In the genomic region with DNA sequence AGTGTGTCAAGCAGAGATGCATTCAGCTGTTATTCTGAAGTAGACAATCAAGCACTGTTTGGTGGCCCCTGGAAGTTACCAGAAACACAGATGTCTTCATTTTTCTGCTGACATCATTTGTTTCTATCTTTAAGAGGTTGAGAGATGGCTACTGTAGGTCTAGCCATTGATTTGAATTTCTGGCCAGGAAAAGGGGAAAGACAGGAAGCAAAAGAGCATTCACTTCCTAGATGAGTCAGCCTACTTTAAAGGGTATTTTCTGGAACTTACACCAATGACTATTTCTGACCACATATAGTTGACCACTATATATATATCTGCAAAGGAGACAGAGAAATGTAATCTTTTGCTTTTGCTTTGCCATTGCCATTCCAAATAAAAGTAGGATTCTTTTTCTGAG, we compare ENCODE assay signal across 27 cellular contexts.
"Had no signal": no experiment of that assay in that cellular context is flagged by ENCODE, and none has a peak within 500 bp of the region (broad histone marks: within the 10 kb centered on the region; RNA-seq: fewer than 3 reads in every experiment).

No MANE protein-coding gene starts in this region.

- ATAC-seq: activated CD4-positive, CD25-positive, alpha-beta regulatory T cell treated with anti-CD3 and anti-CD28 coated beads, Interleukin-2, amount 50 U/mL, for 24 hours; activated CD8-positive, alpha-beta T cell treated with anti-CD3 and anti-CD28 coated beads for 36 hours; activated T-cell treated with anti-CD3 and anti-CD28 coated beads, Interleukin-2, amount 50 U/mL, for 4 hours; activated T-helper 17 cell treated with anti-CD3 and anti-CD28 coated beads, Interleukin-2, amount 50 U/mL, for 72 hours; esophagus mucosa; gastrocnemius medialis; heart left ventricle had no signal

- H3K4me3 ChIP-seq: coronary artery, dorsolateral prefrontal cortex, gastrocnemius medialis, heart left ventricle had no signal

- DNase-seq: activated B cell treated with CpG ODN at 0.5 μM for 24 hours; activated CD4-positive, alpha-beta T cell treated with anti-CD3 and anti-CD28 coated beads for 48 hours; activated CD4-positive, alpha-beta T cell treated with anti-CD3 and anti-CD28 coated beads, Interleukin-2, amount 50 U/mL, for 1 hour; activated CD4-positive, alpha-beta T cell treated with anti-CD3 and anti-CD28 coated beads, Interleukin-2, amount 50 U/mL, for 48 hours; activated CD8-positive, alpha-beta memory T cell treated with anti-CD3 and anti-CD28 coated beads for 24 hours; activated CD8-positive, alpha-beta T cell treated with anti-CD3 and anti-CD28 coated beads for 36 hours; activated effector memory CD4-positive, alpha-beta T cell treated with Interleukin-2 at 50 U/mL for 16 hours; activated gamma-delta T cell treated with Interleukin-2 at 50 U/mL for 16 hours; activated naive CD4-positive, alpha-beta T cell treated with anti-CD3 and anti-CD28 coated beads, Interleukin-2, amount 50 U/mL, for 16 hours; activated naive CD4-positive, alpha-beta T cell treated with Interleukin-2 at 50 U/mL for 16 hours; activated T-cell treated with anti-CD3 and anti-CD28 coated beads, Interleukin-2, amount 50 U/mL, for 4 hours; amniotic stem cell; anterior cingulate cortex; brain microvascular endothelial cell; dorsolateral prefrontal cortex; effector memory CD4-positive, alpha-beta T cell; endodermal cell; foreskin fibroblast; gastrocnemius medialis; glutamatergic neuron; heart left ventricle; T1000; WERI-Rb-1 had no signal

- H3K36me3 ChIP-seq: brain microvascular endothelial cell, gastrocnemius medialis, heart left ventricle, WERI-Rb-1 had no signal

- H3K4me1 ChIP-seq: gastrocnemius medialis, heart left ventricle had no signal

- H3K27ac ChIP-seq: brain microvascular endothelial cell, coronary artery, dorsolateral prefrontal cortex, gastrocnemius medialis, heart left ventricle, WERI-Rb-1 had no signal

- H3K9me3 ChIP-seq: gastrocnemius medialis had no signal
